20 cellular contexts compared by ENCODE assay signal in genomic region chr16:17237350-17237944, GRCh38.
DNase-seq lines count a peak whose midpoint lies in the region; ATAC-seq and TF ChIP-seq lines count a peak whose summit lies in the region.
"Had no signal": no experiment of that assay in that cellular context is flagged by ENCODE, and none has a peak within 500 bp of the region (broad histone marks: within the 10 kb centered on the region; RNA-seq: fewer than 3 reads in every experiment).

No MANE protein-coding gene starts in this region.

- peaks cover 7% of the 10 kb centered on the region for H3K9me3 Mint-ChIP-seq in activated CD8-positive, alpha-beta memory T cell treated with anti-CD3 and anti-CD28 coated beads, Interleukin-2, amount 10 ng/mL, durations not matched to agents 7 days and 5 days (ENCODE audit: low read depth)
- H3K9me3 Mint-ChIP-seq in CD8-positive, alpha-beta T cell = no peaks in the 10 kb centered on the region
- peaks cover 5% of the 10 kb centered on the region for H3K9me3 Mint-ChIP-seq in T-helper 2 cell treated with Interferon-gamma antibody and Interleukin-4, amounts not matched to agents 5 μg/mL and 100 μg/mL, for 36 hours
- peaks cover 0 to 10% (median 0%) of the 10 kb centered on the region in 11 donors for H3K9me3 Mint-ChIP-seq in naive thymus-derived CD4-positive, alpha-beta T cell

- intact Hi-C loops in CD8-positive, alpha-beta T cell (cut with DNase I, micrococcal nuclease) = no loop called here
- intact Hi-C loops in naive thymus-derived CD4-positive, alpha-beta T cell (cut with micrococcal nuclease) = loop anchor here in 1 of 2 donors (10.0 kb wide), 2 partner anchors 107 to 227 kb away; no protein-coding TSS in a partner anchor
- intact Hi-C loops in left colon (cut with DNase I, micrococcal nuclease) = no loop called here

- TF ChIP-seq CTCF in CD8-positive, alpha-beta T cell (IDR thresholded peaks at IDR 0.05) = no peak

- ATAC-seq in activated CD8-positive, alpha-beta memory T cell treated with anti-CD3 and anti-CD28 coated beads, Interleukin-2, amount 10 ng/mL, durations not matched to agents 7 days and 5 days = no peak
- no peak for ATAC-seq in CD8-positive, alpha-beta T cell
- ATAC-seq in naive thymus-derived CD4-positive, alpha-beta T cell = no peak
- ATAC-seq in left colon = no peak
- ATAC-seq: body of pancreas had no signal

- H3K27ac ChIP-seq in CD8-positive, alpha-beta T cell (ENCODE audit: low read depth, low read length) = no peak overlapping the region
- no peak overlapping the region for H3K27ac ChIP-seq in naive thymus-derived CD4-positive, alpha-beta T cell (ENCODE audit: low read depth, low read length)
- H3K27ac ChIP-seq: body of pancreas, epithelial cell of prostate, Peyer's patch had no signal

- no peaks in the 10 kb centered on the region for H3K36me3 ChIP-seq in CD8-positive, alpha-beta T cell (ENCODE audit: insufficient read depth, low read length)
- H3K36me3 ChIP-seq in naive thymus-derived CD4-positive, alpha-beta T cell (ENCODE audit: control insufficient read depth in 2 of 3, insufficient read depth in 3 of 3, low read length in 3 of 3) = no peaks in the 10 kb centered on the region
- H3K36me3 ChIP-seq: BE2C, Peyer's patch had no signal

- peaks cover 35% of the 10 kb centered on the region for H3K4me1 Mint-ChIP-seq in activated CD8-positive, alpha-beta memory T cell treated with anti-CD3 and anti-CD28 coated beads, Interleukin-2, amount 10 ng/mL, durations not matched to agents 7 days and 5 days
- peaks cover 31% of the 10 kb centered on the region for H3K4me1 Mint-ChIP-seq in CD8-positive, alpha-beta T cell (ENCODE audit: low read depth)
- peaks cover 27% of the 10 kb centered on the region for H3K4me1 Mint-ChIP-seq in T-helper 2 cell treated with Interferon-gamma antibody and Interleukin-4, amounts not matched to agents 5 μg/mL and 100 μg/mL, for 36 hours (ENCODE audit: low read depth)
- peaks cover 26 to 46% (median 37%) of the 10 kb centered on the region in 7 donors for H3K4me1 Mint-ChIP-seq in naive thymus-derived CD4-positive, alpha-beta T cell

- H3K27me3 Mint-ChIP-seq in activated CD8-positive, alpha-beta memory T cell treated with anti-CD3 and anti-CD28 coated beads, Interleukin-2, amount 10 ng/mL, durations not matched to agents 7 days and 5 days = no peaks in the 10 kb centered on the region
- no peaks in the 10 kb centered on the region for H3K27me3 Mint-ChIP-seq in CD8-positive, alpha-beta T cell (ENCODE audit: low read depth)
- no peaks in the 10 kb centered on the region for H3K27me3 Mint-ChIP-seq in T-helper 2 cell treated with Interferon-gamma antibody and Interleukin-4, amounts not matched to agents 5 μg/mL and 100 μg/mL, for 36 hours (ENCODE audit: low read depth)
- H3K27me3 Mint-ChIP-seq in naive thymus-derived CD4-positive, alpha-beta T cell = no peaks in the 10 kb centered on the region
- H3K27me3 Mint-ChIP-seq: T-cell had no signal

- CTCF ChIA-PET in activated CD8-positive, alpha-beta memory T cell treated with anti-CD3 and anti-CD28 coated beads, Interleukin-2, amount 10 ng/mL, durations not matched to agents 7 days and 5 days (lab: Charles Lee) = interaction anchor here (1.3 kb wide), 1 partner anchor 106 kb away, joined by 4 read pairs; no protein-coding TSS in a partner anchor
- CTCF ChIA-PET in CD8-positive, alpha-beta T cell (lab: Charles Lee) = no interaction called here
- CTCF ChIA-PET in naive thymus-derived CD4-positive, alpha-beta T cell (lab: Charles Lee) = no interaction called here

- no peak overlapping the region for H3K4me3 Mint-ChIP-seq in activated CD8-positive, alpha-beta memory T cell treated with anti-CD3 and anti-CD28 coated beads, Interleukin-2, amount 10 ng/mL, durations not matched to agents 7 days and 5 days
- peak overlapping the region; percentile 26 for H3K4me3 Mint-ChIP-seq in CD8-positive, alpha-beta T cell
- peak overlapping the region; percentile 13 for H3K4me3 Mint-ChIP-seq in T-helper 2 cell treated with Interferon-gamma antibody and Interleukin-4, amounts not matched to agents 5 μg/mL and 100 μg/mL, for 36 hours
- H3K4me3 Mint-ChIP-seq in naive thymus-derived CD4-positive, alpha-beta T cell = peak overlapping the region in 8 of 10 donors; percentile 4 to 73 (median 39)
- H3K4me3 Mint-ChIP-seq: T-cell had no signal

- no peaks in the 10 kb centered on the region for H3K9me3 ChIP-seq in CD8-positive, alpha-beta T cell (ENCODE audit: low read length)
- no peaks in the 10 kb centered on the region for H3K9me3 ChIP-seq in naive thymus-derived CD4-positive, alpha-beta T cell (ENCODE audit: control insufficient read depth in 2 of 3, low read length in 3 of 3)
- H3K9me3 ChIP-seq: BE2C, body of pancreas had no signal

- DNase-seq in activated CD8-positive, alpha-beta memory T cell treated with anti-CD3 and anti-CD28 coated beads, Interleukin-2, amount 10 ng/mL, durations not matched to agents 7 days and 5 days = no peak
- no peak for DNase-seq in activated CD8-positive, alpha-beta memory T cell treated with anti-CD3 and anti-CD28 coated beads, Interleukin-2, amount 50 U/mL, for 48 hours
- DNase-seq in CD8-positive, alpha-beta T cell = no peak
- no peak for DNase-seq in T-helper 2 cell treated with Interferon-gamma antibody and Interleukin-4, amounts not matched to agents 5 μg/mL and 100 μg/mL, for 36 hours (ENCODE audit: low spot score)
- DNase-seq in naive thymus-derived CD4-positive, alpha-beta T cell = peak in 1 of 9 donors; percentile 4
- DNase-seq in left colon = no peak
- DNase-seq in LoVo (ENCODE audit: low spot score) = no peak
- no peak for DNase-seq in superior temporal gyrus (ENCODE audit: extremely low spot score)
- DNase-seq: activated CD4-positive, alpha-beta T cell treated with anti-CD3 and anti-CD28 coated beads for 1 hour; BE2C; body of pancreas; GOT3; Kasumi-1; kidney; NCI-H1694; NCI-H510A; Peyer's patch; SIG-M5; T-cell had no signal

- H3K4me1 ChIP-seq in CD8-positive, alpha-beta T cell (ENCODE audit: insufficient read depth, low read length) = peaks cover 13% of the 10 kb centered on the region
- peaks cover 0 to 5% of the 10 kb centered on the region in 2 donors for H3K4me1 ChIP-seq in naive thymus-derived CD4-positive, alpha-beta T cell (ENCODE audit: control insufficient read depth in 2 of 2, insufficient read depth in 2 of 2, low read length in 2 of 2)
- H3K4me1 ChIP-seq: BE2C, body of pancreas, Peyer's patch had no signal

- H3K36me3 Mint-ChIP-seq in activated CD8-positive, alpha-beta memory T cell treated with anti-CD3 and anti-CD28 coated beads, Interleukin-2, amount 10 ng/mL, durations not matched to agents 7 days and 5 days = peaks cover 26% of the 10 kb centered on the region
- peaks cover 6% of the 10 kb centered on the region for H3K36me3 Mint-ChIP-seq in CD8-positive, alpha-beta T cell
- peaks cover 36% of the 10 kb centered on the region for H3K36me3 Mint-ChIP-seq in T-helper 2 cell treated with Interferon-gamma antibody and Interleukin-4, amounts not matched to agents 5 μg/mL and 100 μg/mL, for 36 hours (ENCODE audit: low read depth)
- H3K36me3 Mint-ChIP-seq in naive thymus-derived CD4-positive, alpha-beta T cell = peaks cover 0 to 41% (median 23%) of the 10 kb centered on the region in 5 donors

- no peaks in the 10 kb centered on the region for H3K27me3 ChIP-seq in CD8-positive, alpha-beta T cell (ENCODE audit: insufficient read depth, low read length)
- H3K27me3 ChIP-seq in naive thymus-derived CD4-positive, alpha-beta T cell (ENCODE audit: control insufficient read depth in 2 of 2, insufficient read depth in 2 of 2, low read length in 2 of 2) = no peaks in the 10 kb centered on the region
- H3K27me3 ChIP-seq: BE2C, body of pancreas, Peyer's patch had no signal

- POLR2A ChIA-PET in CD8-positive, alpha-beta T cell (lab: Charles Lee) = no interaction called here
- POLR2A ChIA-PET in naive thymus-derived CD4-positive, alpha-beta T cell (lab: Charles Lee) = no interaction called here

- H3K4me3 ChIP-seq in CD8-positive, alpha-beta T cell (ENCODE audit: low read depth, low read length) = no peak overlapping the region
- no peak overlapping the region for H3K4me3 ChIP-seq in naive thymus-derived CD4-positive, alpha-beta T cell (ENCODE audit: low read length)
- H3K4me3 ChIP-seq: body of pancreas, Peyer's patch had no signal

- H3K27ac Mint-ChIP-seq in activated CD8-positive, alpha-beta memory T cell treated with anti-CD3 and anti-CD28 coated beads, Interleukin-2, amount 10 ng/mL, durations not matched to agents 7 days and 5 days = peak overlapping the region; percentile 29
- peak overlapping the region; percentile 86 for H3K27ac Mint-ChIP-seq in CD8-positive, alpha-beta T cell
- H3K27ac Mint-ChIP-seq in T-helper 2 cell treated with Interferon-gamma antibody and Interleukin-4, amounts not matched to agents 5 μg/mL and 100 μg/mL, for 36 hours = no peak overlapping the region
- peak overlapping the region in 8 of 9 donors; percentile 36 to 87 (median 62) for H3K27ac Mint-ChIP-seq in naive thymus-derived CD4-positive, alpha-beta T cell
